10 cellular contexts compared by ENCODE assay signal in the genomic region with DNA sequence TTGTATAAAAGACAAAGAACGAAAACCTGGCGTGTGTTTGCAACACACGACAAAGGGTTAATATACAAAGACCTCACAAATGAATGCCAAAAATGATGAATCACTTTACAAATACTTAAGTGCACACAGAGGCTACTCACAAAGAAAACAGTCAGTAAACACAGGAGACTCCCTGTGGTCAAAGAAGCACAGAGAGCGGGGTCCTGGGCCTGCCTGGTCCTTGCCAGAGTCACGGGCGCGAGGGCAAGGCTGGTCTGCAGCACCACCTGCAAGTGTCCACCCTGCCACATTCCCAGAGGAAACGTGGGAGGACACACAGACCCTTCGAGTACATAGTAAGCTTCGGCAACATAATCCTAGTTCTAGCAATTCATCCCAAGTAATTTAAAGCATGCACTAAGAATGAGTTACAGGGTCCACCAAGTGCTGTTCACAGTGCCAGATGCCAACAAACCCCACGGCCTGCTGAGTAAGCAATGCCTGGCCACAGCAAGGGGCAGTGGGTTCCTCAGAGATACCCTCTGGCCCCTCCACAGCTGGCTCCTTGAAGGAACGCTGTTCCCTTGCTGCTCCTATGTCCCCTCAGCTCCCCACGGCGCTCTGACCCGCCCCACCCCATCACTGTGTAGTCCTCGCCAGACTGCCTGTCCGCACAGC. TPM values are rescaled to one million over a fixed set of nuclear protein-coding genes. Genes with fewer than 3 reads are reported as not detected.
A peak's percentile ranks its signal among the peaks of the same experiment; 100 is the strongest.
DNase-seq lines count a peak whose midpoint lies in the region; ATAC-seq, FAIRE-seq and TF ChIP-seq lines count a peak whose summit lies in the region.
"Had no signal": no experiment of that assay in that cellular context is flagged by ENCODE, and none has a peak within 500 bp of the region (broad histone marks: within the 10 kb centered on the region; RNA-seq: fewer than 3 reads in every experiment).

No MANE protein-coding gene starts in this region.

- POLR2A ChIA-PET in activated CD4-positive, alpha-beta T cell treated with anti-CD3 and anti-CD28 coated beads for 36 hours (lab: Charles Lee) = interaction anchor here (1.3 kb wide), 1 partner anchor 264 kb away, joined by 3 read pairs; no protein-coding TSS in a partner anchor

- no peaks in the 10 kb centered on the region for H3K36me3 ChIP-seq in pancreas

- H3K9me3 ChIP-seq in pancreas = no peaks in the 10 kb centered on the region

- no peak overlapping the region for H3K27ac ChIP-seq in pancreas

- ATAC-seq in pancreas (peak in 3 of 4 donors; percentile 54 to 66 (median 61)), HG03565 (IDR thresholded peaks at IDR 0.05; ENCODE audit: unreplicated experiment) (no peak), HG02938 (IDR thresholded peaks at IDR 0.05; ENCODE audit: unreplicated experiment) (no peak)
- ATAC-seq in activated CD4-positive, alpha-beta T cell treated with anti-CD3 and anti-CD28 coated beads for 36 hours = no peak

- WGBS in pancreas, 2 donors = 57 to 73% methylated on average over 16 to 17 of the region's 17 CpGs

- H3K27me3 ChIP-seq in pancreas = no peaks in the 10 kb centered on the region

- peaks cover 0 to 13% (median 7%) of the 10 kb centered on the region in 3 donors for H3K4me1 ChIP-seq in pancreas

- FAIRE-seq in pancreas (lab: Jason Lieb, UNC) = no peak

- H3K36me3 Mint-ChIP-seq in Calu3 (ENCODE audit: insufficient read depth, unreplicated experiment) = peaks cover 73% of the 10 kb centered on the region
- peaks cover 97% of the 10 kb centered on the region for H3K36me3 Mint-ChIP-seq in dendritic cell treated with granulocyte-macrophage colony-stimulating factor and Interleukin-4, amounts not matched to agents 40 ng/mL and 50 ng/mL, for 4 days (ENCODE audit: low read depth)
- peaks cover 44% of the 10 kb centered on the region for H3K36me3 Mint-ChIP-seq in activated CD4-positive, alpha-beta T cell treated with anti-CD3 and anti-CD28 coated beads for 36 hours (ENCODE audit: low read depth)

- peak; percentile 60 for DNase-seq in Calu3
- peak; percentile 34 for DNase-seq in NCI-H2227 (lab: John Stamatoyannopoulos, UW; ENCODE audit: unreplicated experiment)
- peak in 1 of 6 donors; percentile 58 for DNase-seq in pancreas
- DNase-seq in activated CD4-positive, alpha-beta T cell treated with anti-CD3 and anti-CD28 coated beads for 36 hours = no peak
- DNase-seq in activated T-cell treated with anti-CD3 and anti-CD28 coated beads, Interleukin-2, amount 50 U/mL, for 48 hours = no peak
- DNase-seq: stimulated activated naive CD4-positive, alpha-beta T cell treated with Interleukin-2 at 50 U/mL for 16 hours had no signal

- no TSS peak for BruUV-seq in Calu3 (replicated peaks; lab: Mats Ljungman, UMichigan)

- peak overlapping the region; percentile 89 for H3K27ac Mint-ChIP-seq in Calu3 (ENCODE audit: unreplicated experiment)
- H3K27ac Mint-ChIP-seq in dendritic cell treated with granulocyte-macrophage colony-stimulating factor and Interleukin-4, amounts not matched to agents 40 ng/mL and 50 ng/mL, for 4 days = peak overlapping the region; percentile 77
- H3K27ac Mint-ChIP-seq in activated CD4-positive, alpha-beta T cell treated with anti-CD3 and anti-CD28 coated beads for 36 hours = no peak overlapping the region
- H3K27ac Mint-ChIP-seq: activated naive CD8-positive, alpha-beta T cell had no signal

- H3K27me3 Mint-ChIP-seq in Calu3 (ENCODE audit: unreplicated experiment) = no peaks in the 10 kb centered on the region
- no peaks in the 10 kb centered on the region for H3K27me3 Mint-ChIP-seq in dendritic cell treated with granulocyte-macrophage colony-stimulating factor and Interleukin-4, amounts not matched to agents 40 ng/mL and 50 ng/mL, for 4 days
- no peaks in the 10 kb centered on the region for H3K27me3 Mint-ChIP-seq in activated CD4-positive, alpha-beta T cell treated with anti-CD3 and anti-CD28 coated beads for 36 hours
- H3K27me3 Mint-ChIP-seq: activated naive CD8-positive, alpha-beta T cell had no signal

- H3K4me3 ChIP-seq in pancreas = no peak overlapping the region

- intact Hi-C loops in Calu3 (cut with micrococcal nuclease; ENCODE audit: unreplicated experiment) (no loop called here), pancreas (cut with DNase I) (no loop called here)
- intact Hi-C loops in dendritic cell treated with granulocyte-macrophage colony-stimulating factor and Interleukin-4, amounts not matched to agents 40 ng/mL and 50 ng/mL, for 4 days (cut with micrococcal nuclease) = no loop called here
- intact Hi-C loops in activated CD4-positive, alpha-beta T cell treated with anti-CD3 and anti-CD28 coated beads for 36 hours (cut with DNase I, micrococcal nuclease) = no loop called here

- no peaks in the 10 kb centered on the region for H3K9me3 Mint-ChIP-seq in Calu3 (ENCODE audit: low read depth, unreplicated experiment)
- no peaks in the 10 kb centered on the region for H3K9me3 Mint-ChIP-seq in dendritic cell treated with granulocyte-macrophage colony-stimulating factor and Interleukin-4, amounts not matched to agents 40 ng/mL and 50 ng/mL, for 4 days
- no peaks in the 10 kb centered on the region for H3K9me3 Mint-ChIP-seq in activated CD4-positive, alpha-beta T cell treated with anti-CD3 and anti-CD28 coated beads for 36 hours (ENCODE audit: low read depth)

- H3K4me1 Mint-ChIP-seq in Calu3 (ENCODE audit: low read depth, unreplicated experiment) = peaks cover 39% of the 10 kb centered on the region
- H3K4me1 Mint-ChIP-seq in dendritic cell treated with granulocyte-macrophage colony-stimulating factor and Interleukin-4, amounts not matched to agents 40 ng/mL and 50 ng/mL, for 4 days (ENCODE audit: low read depth) = peaks cover 34% of the 10 kb centered on the region
- peaks cover 20% of the 10 kb centered on the region for H3K4me1 Mint-ChIP-seq in activated CD4-positive, alpha-beta T cell treated with anti-CD3 and anti-CD28 coated beads for 36 hours

- CTCF ChIA-PET in Calu3 (lab: Charles Lee) = interaction anchor here (0.6 to 1.5 kb wide), 2 partner anchors 10 kb away, joined by 3 to 9 read pairs; no protein-coding TSS in a partner anchor
- CTCF ChIA-PET in activated CD4-positive, alpha-beta T cell treated with anti-CD3 and anti-CD28 coated beads for 36 hours (lab: Charles Lee) = no interaction called here

- TF ChIP-seq CTCF in Calu3 (IDR thresholded peaks at IDR 0.05; ENCODE audit: unreplicated experiment) = no peak
- no peak for TF ChIP-seq CTCF in pancreas (IDR thresholded peaks at IDR 0.05)

- H3K4me3 Mint-ChIP-seq in Calu3 (ENCODE audit: low read depth, unreplicated experiment) = peak overlapping the region; percentile 58
- no peak overlapping the region for H3K4me3 Mint-ChIP-seq in dendritic cell treated with granulocyte-macrophage colony-stimulating factor and Interleukin-4, amounts not matched to agents 40 ng/mL and 50 ng/mL, for 4 days
- H3K4me3 Mint-ChIP-seq in activated CD4-positive, alpha-beta T cell treated with anti-CD3 and anti-CD28 coated beads for 36 hours = no peak overlapping the region
- H3K4me3 Mint-ChIP-seq: activated naive CD8-positive, alpha-beta T cell had no signal

RNA-seq across cellular contexts. Expression of a gene that starts 24.6 kb away (rescaled TPM):
- 39.4 and 39.7 TPM in 2 replicates for total RNA-seq in Calu3 (2022)
- 10 to 100 TPM in 5 of 6 donors, 1 to 10 TPM in 1; 9.4 to 17.5 (median 12.2) TPM for total RNA-seq in pancreas
- polyA plus RNA-seq in pancreas = 10 to 100 TPM; 40.0 to 66.0 TPM
- total RNA-seq in activated CD4-positive, alpha-beta T cell treated with anti-CD3 and anti-CD28 coated beads for 36 hours = 10 to 100 TPM; 30.4 to 39.3 TPM

RNA-seq across cellular contexts. Expression of a gene that starts 48.6 kb away (rescaled TPM):
- total RNA-seq in Calu3 (2022) = 5.5 and 7.0 TPM in 2 replicates
- total RNA-seq in pancreas = 10 to 100 TPM in 4 of 6 donors, 1 to 10 TPM in 2; 7.9 to 11.9 (median 10.7) TPM
- 10 to 100 TPM in 1 of 2 donors, 1 to 10 TPM in 1; 2.5 to 15.3 TPM for polyA plus RNA-seq in pancreas
- under 1 TPM; 0.23 to 0.58 TPM for total RNA-seq in activated CD4-positive, alpha-beta T cell treated with anti-CD3 and anti-CD28 coated beads for 36 hours

Comparison
In these comparisons a context has a peak if more than half of its experiments do, and no peak if none do; other contexts are left out.
1. DNase-seq: peak in Calu3 (single experiment) and NCI-H2227 (single experiment); none in activated CD4-positive, alpha-beta T cell treated with anti-CD3 and anti-CD28 coated beads for 36 hours (single experiment) and activated T-cell treated with anti-CD3 and anti-CD28 coated beads, Interleukin-2, amount 50 U/mL, for 48 hours (0 of 2).
2. ATAC-seq: peak in pancreas (3 of 4); none in activated CD4-positive, alpha-beta T cell treated with anti-CD3 and anti-CD28 coated beads for 36 hours (single experiment), HG03565 (single experiment) and HG02938 (single experiment).